Comparison of ENCODE assay signal across 29 cellular contexts in the genomic region with DNA sequence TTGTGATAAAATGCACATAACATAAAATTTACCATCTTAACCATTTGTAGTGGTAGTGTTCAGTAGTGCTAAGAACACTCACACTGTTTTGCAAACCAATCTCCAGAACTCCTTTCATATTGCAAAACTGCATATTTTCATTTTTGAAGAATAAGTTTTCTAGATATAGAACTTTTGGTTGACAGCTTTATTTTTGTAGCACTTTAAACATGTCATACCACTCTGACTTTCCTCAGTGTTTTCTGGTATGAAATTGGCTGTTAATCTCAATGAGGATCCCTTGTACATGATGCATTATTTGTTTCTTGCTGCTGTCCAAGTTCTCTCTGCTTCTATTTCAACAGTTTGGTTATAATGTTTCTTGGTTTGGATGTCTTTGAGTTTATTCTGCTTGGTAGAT. TPM values are rescaled to one million over a fixed set of nuclear protein-coding genes. Genes with fewer than 3 reads are reported as not detected.
DNase-seq lines count a peak whose midpoint lies in the region; ATAC-seq and TF ChIP-seq lines count a peak whose summit lies in the region.
"Had no signal": no experiment of that assay in that cellular context is flagged by ENCODE, and none has a peak within 500 bp of the region (broad histone marks: within the 10 kb centered on the region; RNA-seq: fewer than 3 reads in every experiment).

No MANE protein-coding gene starts in this region.

- no peaks in the 10 kb centered on the region for H3K36me3 Mint-ChIP-seq in CD14-positive monocyte
- peaks cover 3% of the 10 kb centered on the region; the same call in 1 of the 2 replicates for H3K36me3 Mint-ChIP-seq in WTC11

- no peak for DNase-seq in CD14-positive monocyte (ENCODE audit: low spot score)
- no peak for DNase-seq in NCI-H1694 treated with DMSO at 0.1 percent for 48 hours (lab: John Stamatoyannopoulos, UW)
- DNase-seq in WTC11 (ENCODE audit: low spot score), result no peak
- DNase-seq: 8988T; ACHN; BE2C; C1 segment of cervical spinal cord; Caco-2; Calu3; CD4-positive, alpha-beta memory T cell; CD4-positive, alpha-beta T cell; CD4-positive, CD25-positive, alpha-beta regulatory T cell; CD8-positive, alpha-beta memory T cell; CD8-positive, alpha-beta T cell; COR-L47; DMS 273 treated with DMSO at 0.1 percent for 48 hours; DMS153; DMS53; DMS79; DMS79 treated with DMSO at 0.1 percent for 48 hours; DND-41; EL had no signal

- POLR2A ChIA-PET in HEK293 (lab: Yijun Ruan, JAX) (no interaction called here), WTC11 (lab: Charles Lee) (no interaction called here)

- H3K9me3 Mint-ChIP-seq in CD14-positive monocyte, result peaks cover 0 to 34% (median 18%) of the 10 kb centered on the region in 7 donors
- H3K9me3 Mint-ChIP-seq in WTC11, result peaks cover 21% of the 10 kb centered on the region

- no peak overlapping the region for H3K27ac ChIP-seq in HEK293 (ENCODE audit: extremely low read depth, low read depth, low read length)
- H3K27ac ChIP-seq: 22Rv1; A549; BLaER1; BLaER1 treated with 17β-estradiol and CSF1 and Interleukin-3, amounts not matched to agents 10 nM and 100 nM; C4-2B had no signal

- intact Hi-C loops in CD14-positive monocyte (cut with micrococcal nuclease), result no loop called here

- H3K27me3 Mint-ChIP-seq in CD14-positive monocyte (ENCODE audit: low read depth in 3 of 3), result peaks cover 0 to 8% (median 1%) of the 10 kb centered on the region in 3 donors
- peaks cover 15% of the 10 kb centered on the region for H3K27me3 Mint-ChIP-seq in WTC11 (ENCODE audit: low read depth)
- H3K27me3 Mint-ChIP-seq: B cell had no signal

- H3K4me1 Mint-ChIP-seq in CD14-positive monocyte (peaks cover 7% of the 10 kb centered on the region), WTC11 (peaks cover 7% of the 10 kb centered on the region)
- H3K4me1 Mint-ChIP-seq: B cell; CD4-positive, alpha-beta memory T cell; CD4-positive, CD25-positive, alpha-beta regulatory T cell; CD8-positive, alpha-beta memory T cell had no signal

- H3K27ac Mint-ChIP-seq in CD14-positive monocyte, result peak overlapping the region in 6 of 7 donors; percentile 64 to 85 (median 76)
- no peak overlapping the region for H3K27ac Mint-ChIP-seq in WTC11
- H3K27ac Mint-ChIP-seq: B cell; CD4-positive, alpha-beta T cell; CD4-positive, CD25-positive, alpha-beta regulatory T cell; CD8-positive, alpha-beta memory T cell; CD8-positive, alpha-beta T cell had no signal

- H3K9me3 ChIP-seq in HEK293 (ENCODE audit: control insufficient read depth, insufficient read depth, low read depth, low read length), result no peaks in the 10 kb centered on the region
- H3K9me3 ChIP-seq: BE2C, Caco-2 had no signal

- H3K4me3 ChIP-seq in HEK293 (ENCODE audit: low read depth, low read length), result no peak overlapping the region
- H3K4me3 ChIP-seq: A549; BLaER1; BLaER1 treated with 17β-estradiol and CSF1 and Interleukin-3, amounts not matched to agents 10 nM and 100 nM had no signal

- no peak for TF ChIP-seq CTCF in CD14-positive monocyte (IDR thresholded peaks at IDR 0.05)
- no peak for TF ChIP-seq CTCF in HEK293 (tag by site-specific recombination; IDR thresholded peaks at IDR 0.05)
- no peak for TF ChIP-seq CTCF in WTC11 (IDR thresholded peaks at IDR 0.05)

- no peak for ATAC-seq in WTC11
- ATAC-seq: A549; CD8-positive, alpha-beta T cell had no signal

- H3K36me3 ChIP-seq in HEK293 (ENCODE audit: control insufficient read depth in 2 of 2, insufficient read depth in 1 of 2, low read length in 2 of 2), result no peaks in the 10 kb centered on the region
- H3K36me3 ChIP-seq: BE2C; BLaER1; BLaER1 treated with 17β-estradiol and CSF1 and Interleukin-3, amounts not matched to agents 10 nM and 100 nM had no signal

- H3K4me3 Mint-ChIP-seq in CD14-positive monocyte (no peak overlapping the region), WTC11 (no peak overlapping the region)
- H3K4me3 Mint-ChIP-seq: B cell; CD4-positive, alpha-beta memory T cell; CD4-positive, alpha-beta T cell; CD4-positive, CD25-positive, alpha-beta regulatory T cell; CD8-positive, alpha-beta memory T cell; CD8-positive, alpha-beta T cell had no signal

- H3K4me1 ChIP-seq in HEK293 (ENCODE audit: control insufficient read depth, insufficient read depth, low read length), result no peaks in the 10 kb centered on the region
- H3K4me1 ChIP-seq: A549, BE2C, Caco-2 had no signal

- CTCF ChIA-PET in HEK293 (lab: Yijun Ruan, JAX) (interaction anchor here (0.7 to 1.6 kb wide), 4 partner anchors 10 to 34 kb away, joined by 3 to 9 read pairs (median 4); no protein-coding TSS in a partner anchor), WTC11 (lab: Charles Lee) (interaction anchor here (1.2 to 1.9 kb wide), 2 partner anchors 10 kb away, joined by 3 to 9 read pairs; no protein-coding TSS in a partner anchor)

TF ChIP-seq in HEK293, 187 proteins besides CTCF, POLR2A, EP300 and RAD21:
- TF ChIP-seq, protein P1, sequence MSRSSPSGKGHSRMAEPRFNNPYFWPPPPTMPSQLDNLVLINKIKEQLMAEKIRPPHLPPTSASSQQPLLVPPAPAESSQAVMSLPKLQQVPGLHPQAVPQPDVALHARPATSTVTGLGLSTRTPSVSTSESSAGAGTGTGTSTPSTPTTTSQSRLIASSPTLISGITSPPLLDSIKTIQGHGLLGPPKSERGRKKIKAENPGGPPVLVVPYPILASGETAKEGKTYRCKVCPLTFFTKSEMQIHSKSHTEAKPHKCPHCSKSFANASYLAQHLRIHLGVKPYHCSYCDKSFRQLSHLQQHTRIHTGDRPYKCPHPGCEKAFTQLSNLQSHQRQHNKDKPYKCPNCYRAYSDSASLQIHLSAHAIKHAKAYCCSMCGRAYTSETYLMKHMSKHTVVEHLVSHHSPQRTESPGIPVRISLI (tag by site-specific recombination; IDR thresholded peaks at IDR 0.05), result no peak
- TF ChIP-seq HOXC10 (CRISPR knock-in tag; IDR thresholded peaks at IDR 0.05), result no peak
- no peak for TF ChIP-seq ZNF292 (tag by site-specific recombination; IDR thresholded peaks at IDR 0.05; ENCODE audit: borderline replicate concordance, low read depth)
- TF ChIP-seq SETDB1 (IDR thresholded peaks at IDR 0.05; ENCODE audit: insufficient read length, low read length), result peak; percentile 92
- peak; percentile 40; the same call in 1 of the 2 replicates for TF ChIP-seq TRIM28 (IDR thresholded peaks at IDR 0.05; ENCODE audit: borderline replicate concordance, low read length)
- TF ChIP-seq ZNF549 (tag by site-specific recombination; IDR thresholded peaks at IDR 0.05), result 0 out of 2 replicates have a peak, but pooled peaks have one; percentile 6

TF ChIP-seq in WTC11, 78 proteins besides CTCF, POLR2A, EP300 and RAD21:
- TF ChIP-seq MXD4 (CRISPR knock-in tag; IDR thresholded peaks at IDR 0.05; ENCODE audit: borderline replicate concordance) (no peak), ZNF121 (CRISPR knock-in tag; IDR thresholded peaks at IDR 0.05) (no peak), ETV6 (CRISPR knock-in tag; IDR thresholded peaks at IDR 0.05) (no peak), ZNF423 (CRISPR knock-in tag; IDR thresholded peaks at IDR 0.05) (no peak), NFYB (CRISPR knock-in tag; conservative IDR thresholded peaks at IDR 0.05; ENCODE audit: low read depth) (no peak), SMAD4 (CRISPR knock-in tag; IDR thresholded peaks at IDR 0.05) (no peak), HMGA2 (CRISPR knock-in tag; IDR thresholded peaks at IDR 0.05) (no peak), SMAD3 (CRISPR knock-in tag; IDR thresholded peaks at IDR 0.05; ENCODE audit: borderline replicate concordance) (no peak)
- TF ChIP-seq, protein P2, sequence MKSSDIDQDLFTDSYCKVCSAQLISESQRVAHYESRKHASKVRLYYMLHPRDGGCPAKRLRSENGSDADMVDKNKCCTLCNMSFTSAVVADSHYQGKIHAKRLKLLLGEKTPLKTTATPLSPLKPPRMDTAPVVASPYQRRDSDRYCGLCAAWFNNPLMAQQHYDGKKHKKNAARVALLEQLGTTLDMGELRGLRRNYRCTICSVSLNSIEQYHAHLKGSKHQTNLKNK (CRISPR knock-in tag; IDR thresholded peaks at IDR 0.05), result no peak
- TF ChIP-seq, protein P3, sequence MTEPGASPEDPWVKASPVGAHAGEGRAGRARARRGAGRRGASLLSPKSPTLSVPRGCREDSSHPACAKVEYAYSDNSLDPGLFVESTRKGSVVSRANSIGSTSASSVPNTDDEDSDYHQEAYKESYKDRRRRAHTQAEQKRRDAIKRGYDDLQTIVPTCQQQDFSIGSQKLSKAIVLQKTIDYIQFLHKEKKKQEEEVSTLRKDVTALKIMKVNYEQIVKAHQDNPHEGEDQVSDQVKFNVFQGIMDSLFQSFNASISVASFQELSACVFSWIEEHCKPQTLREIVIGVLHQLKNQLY (CRISPR knock-in tag; IDR thresholded peaks at IDR 0.05), result no peak
- TF ChIP-seq, protein P4, sequence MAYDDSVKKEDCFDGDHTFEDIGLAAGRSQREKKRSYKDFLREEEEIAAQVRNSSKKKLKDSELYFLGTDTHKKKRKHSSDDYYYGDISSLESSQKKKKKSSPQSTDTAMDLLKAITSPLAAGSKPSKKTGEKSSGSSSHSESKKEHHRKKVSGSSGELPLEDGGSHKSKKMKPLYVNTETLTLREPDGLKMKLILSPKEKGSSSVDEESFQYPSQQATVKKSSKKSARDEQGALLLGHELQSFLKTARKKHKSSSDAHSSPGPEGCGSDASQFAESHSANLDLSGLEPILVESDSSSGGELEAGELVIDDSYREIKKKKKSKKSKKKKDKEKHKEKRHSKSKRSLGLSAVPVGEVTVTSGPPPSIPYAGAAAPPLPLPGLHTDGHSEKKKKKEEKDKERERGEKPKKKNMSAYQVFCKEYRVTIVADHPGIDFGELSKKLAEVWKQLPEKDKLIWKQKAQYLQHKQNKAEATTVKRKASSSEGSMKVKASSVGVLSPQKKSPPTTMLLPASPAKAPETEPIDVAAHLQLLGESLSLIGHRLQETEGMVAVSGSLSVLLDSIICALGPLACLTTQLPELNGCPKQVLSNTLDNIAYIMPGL (CRISPR knock-in tag; IDR thresholded peaks at IDR 0.05), result no peak
TF ChIP-seq in WTC11: peak in this region for 0.

RNA-seq across cellular contexts. Expression of a gene that starts 45.1 kb away (rescaled TPM):
- polyA plus RNA-seq in CD14-positive monocyte, result 10 to 100 TPM in 1 of 2 donors, 1 to 10 TPM in 1; 8.1 to 11.4 TPM
- 26.9 to 37.0 TPM (median 27.0 TPM) in 3 replicates for total RNA-seq in WTC11 (2021)

RNA-seq across cellular contexts. Expression of a gene that starts 49.5 kb away (rescaled TPM):
- 1 to 10 TPM; 5.6 to 6.9 TPM for polyA plus RNA-seq in CD14-positive monocyte
- 11.4 to 12.9 TPM (median 11.7 TPM) in 3 replicates for total RNA-seq in WTC11 (2021)
